34 cellular contexts compared by ENCODE assay signal in genomic region chr18:41513438-41513837, GRCh38.
"Had no signal": no experiment of that assay in that cellular context is flagged by ENCODE, and none has a peak within 500 bp of the region (broad histone marks: within the 10 kb centered on the region; RNA-seq: fewer than 3 reads in every experiment).

No MANE protein-coding gene starts in this region.

- DNase-seq: activated B cell treated with CpG ODN at 0.5 μM for 24 hours; activated CD4-positive, alpha-beta memory T cell treated with anti-CD3 and anti-CD28 coated beads for 36 hours; activated CD4-positive, alpha-beta T cell treated with anti-CD3 and anti-CD28 coated beads for 4 hours; activated CD4-positive, alpha-beta T cell treated with anti-CD3 and anti-CD28 coated beads, Interleukin-2, amount 10 ng/mL, durations not matched to agents 24 days and 14 days; activated CD4-positive, alpha-beta T cell treated with anti-CD3 and anti-CD28 coated beads, Interleukin-2, amount 50 U/mL, for 1 hour; activated CD4-positive, alpha-beta T cell treated with anti-CD3 and anti-CD28 coated beads, Interleukin-2, amount 50 U/mL, for 4 hours; activated CD4-positive, CD25-positive, alpha-beta regulatory T cell treated with anti-CD3 and anti-CD28 coated beads, Interleukin-2, amount 50 U/mL, for 72 hours; activated CD8-positive, alpha-beta memory T cell treated with anti-CD3 and anti-CD28 coated beads, Interleukin-2, amount 50 U/mL, for 4 hours; activated CD8-positive, alpha-beta T cell treated with anti-CD3 and anti-CD28 coated beads for 36 hours; activated effector memory CD4-positive, alpha-beta T cell treated with anti-CD3 and anti-CD28 coated beads, Interleukin-2, amount 50 U/mL, for 16 hours; activated gamma-delta T cell treated with Interleukin-2 at 50 U/mL for 16 hours; activated naive CD4-positive, alpha-beta T cell; activated naive CD4-positive, alpha-beta T cell treated with anti-CD3 and anti-CD28 coated beads for 36 hours; activated naive CD4-positive, alpha-beta T cell treated with anti-CD3 and anti-CD28 coated beads, Interleukin-2, amount 50 U/mL, for 16 hours; activated naive CD8-positive, alpha-beta T cell treated with anti-CD3 and anti-CD28 coated beads for 36 hours; activated T-cell treated with anti-CD3 and anti-CD28 coated beads for 4 hours; activated T-cell treated with anti-CD3 and anti-CD28 coated beads, Interleukin-2, amount 50 U/mL, for 1 hour; activated T-cell treated with anti-CD3 and anti-CD28 coated beads, Interleukin-2, amount 50 U/mL, for 4 hours; activated T-cell treated with anti-CD3 and anti-CD28 coated beads, Interleukin-2, amount 50 U/mL, for 72 hours; adrenal gland; amniotic stem cell; aorta; body of pancreas; brain microvascular endothelial cell; central memory CD4-positive, alpha-beta T cell; T-helper 2 cell; T-helper 9 cell had no signal

- H3K9me3 ChIP-seq: body of pancreas, breast epithelium had no signal

- FAIRE-seq: astrocyte, colon, TTC549 had no signal

- H3K27ac ChIP-seq: adrenal gland, body of pancreas, brain microvascular endothelial cell, breast epithelium, VCaP had no signal

- ATAC-seq: activated CD8-positive, alpha-beta T cell treated with anti-CD3 and anti-CD28 coated beads for 36 hours; activated naive CD4-positive, alpha-beta T cell treated with anti-CD3 and anti-CD28 coated beads, Interleukin-2, amount 50 U/mL, for 72 hours; activated T-cell treated with anti-CD3 and anti-CD28 coated beads, Interleukin-2, amount 50 U/mL, for 4 hours; activated T-cell treated with anti-CD3 and anti-CD28 coated beads, Interleukin-2, amount 50 U/mL, for 72 hours; activated T-helper 17 cell treated with anti-CD3 and anti-CD28 coated beads, Interleukin-2, amount 50 U/mL, for 72 hours; body of pancreas had no signal

- H3K36me3 ChIP-seq: adrenal gland, brain microvascular endothelial cell, breast epithelium had no signal

- H3K4me3 ChIP-seq: adrenal gland, body of pancreas, breast epithelium had no signal

- H3K27me3 ChIP-seq: adrenal gland, body of pancreas, brain microvascular endothelial cell, breast epithelium had no signal

- H3K4me1 ChIP-seq: adrenal gland, body of pancreas, breast epithelium had no signal
